Comparison of ENCODE assay signal across 8 cellular contexts in genomic region chr10:12844796-12845524, GRCh38.
DNase-seq lines count a peak whose midpoint lies in the region; ATAC-seq, FAIRE-seq and TF ChIP-seq lines count a peak whose summit lies in the region.
"Had no signal": no experiment of that assay in that cellular context is flagged by ENCODE, and none has a peak within 500 bp of the region (broad histone marks: within the 10 kb centered on the region; RNA-seq: fewer than 3 reads in every experiment).

No MANE protein-coding gene starts in this region.

- H3K36me3 ChIP-seq in bronchial epithelial cell (ENCODE audit: control insufficient read depth, insufficient read depth, low read length) (no peaks in the 10 kb centered on the region), left lung (no peaks in the 10 kb centered on the region), thoracic aorta (no peaks in the 10 kb centered on the region)

- H3K27ac ChIP-seq in left lung (no peak overlapping the region), thoracic aorta (peak overlapping the region; percentile 53 to 71)

- TF ChIP-seq CTCF in bronchial epithelial cell (IDR thresholded peaks at IDR 0.05; ENCODE audit: insufficient read depth, low read length, severe bottlenecking): no peak
- TF ChIP-seq CTCF in left lung (IDR thresholded peaks at IDR 0.05): no peak
- TF ChIP-seq CTCF in thoracic aorta (IDR thresholded peaks at IDR 0.05): no peak

- intact Hi-C loops in left lung (cut with DNase I): no loop called here

- H3K4me3 ChIP-seq in bronchial epithelial cell (ENCODE audit: low read depth, low read length): no peak overlapping the region
- no peak overlapping the region for H3K4me3 ChIP-seq in left lung
- H3K4me3 ChIP-seq in thoracic aorta: peak overlapping the region; percentile 53

- ATAC-seq in left lung (peak; percentile 61), thoracic aorta (ENCODE audit: insufficient number of reproducible peaks, low FRiP score, low read depth) (peak; percentile 58), HG03565 (IDR thresholded peaks at IDR 0.05; ENCODE audit: unreplicated experiment) (no peak), HG03159 (IDR thresholded peaks at IDR 0.05; ENCODE audit: unreplicated experiment) (no peak)

- H3K4me1 ChIP-seq in left lung (peaks cover 0 to 4% of the 10 kb centered on the region in 2 donors), thoracic aorta (ENCODE audit: control insufficient read depth in 1 of 2, low read depth in 2 of 2) (peaks cover 18 to 38% of the 10 kb centered on the region in 2 donors)

- DNase-seq in HT-29 (ENCODE audit: low spot score) (peak; percentile 16), bronchial epithelial cell (ENCODE audit: low read depth) (peak; percentile 75), left lung (no peak), thoracic aorta (ENCODE audit: low spot score) (no peak), midbrain (lab: John Stamatoyannopoulos, UW) (no peak)
- DNase-seq: NCI-H510A had no signal

- H3K9me3 ChIP-seq in left lung (no peaks in the 10 kb centered on the region), thoracic aorta (no peaks in the 10 kb centered on the region)

- H3K27me3 ChIP-seq in bronchial epithelial cell (ENCODE audit: control insufficient read depth, insufficient read depth, low read length) (no peaks in the 10 kb centered on the region), left lung (peaks cover 0 to 25% of the 10 kb centered on the region in 2 donors), thoracic aorta (replicated peaks; ENCODE audit: insufficient read depth) (no peaks in the 10 kb centered on the region)

- FAIRE-seq in bronchial epithelial cell (lab: Jason Lieb, UNC): peak; percentile 72

Comparison
In these comparisons a context has a peak if more than half of its experiments do, and no peak if none do; other contexts are left out.
1. DNase-seq: peak in HT-29 (single experiment) and bronchial epithelial cell (single experiment); none in left lung (0 of 2), thoracic aorta (single experiment) and midbrain (single experiment).
2. ATAC-seq: peak in left lung (single experiment) and thoracic aorta (single experiment); none in HG03565 (single experiment) and HG03159 (single experiment).
3. H3K27ac ChIP-seq: peak in thoracic aorta (2 of 2); none in left lung (0 of 2).